Comparison of ENCODE assay signal across 17 cellular contexts in the genomic region with DNA sequence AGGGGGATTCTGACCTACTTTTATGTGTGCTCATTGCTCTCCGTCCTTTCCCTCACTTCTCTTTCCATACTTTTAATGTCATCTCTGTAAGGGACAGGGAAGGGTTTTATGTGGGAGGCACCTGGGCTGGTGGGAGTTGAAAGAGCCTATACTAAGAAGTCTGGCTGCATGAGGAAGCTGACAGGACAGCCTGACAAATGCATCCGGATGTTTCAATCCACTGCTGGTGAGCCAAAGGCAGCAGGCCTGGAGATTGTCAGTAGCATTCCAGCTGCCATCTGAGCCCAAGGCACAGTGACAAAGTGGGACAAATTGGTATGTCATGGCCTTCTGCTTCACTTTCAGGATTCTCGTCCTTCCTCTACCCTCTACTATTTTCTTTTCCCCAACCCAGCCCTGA.
DNase-seq lines count a peak whose midpoint lies in the region; ATAC-seq and TF ChIP-seq lines count a peak whose summit lies in the region.
"Had no signal": no experiment of that assay in that cellular context is flagged by ENCODE, and none has a peak within 500 bp of the region (broad histone marks: within the 10 kb centered on the region; RNA-seq: fewer than 3 reads in every experiment).

No MANE protein-coding gene starts in this region.

- H2BK15ac ChIP-seq in IMR-90 (ENCODE audit: low read depth, low read length) (no peak overlapping the region), mesendoderm (replicated peaks; ENCODE audit: low read depth) (no peak overlapping the region)

- intact Hi-C loops in IMR-90 (cut with micrococcal nuclease): no loop called here
- intact Hi-C loops in esophagus muscularis mucosa (cut with DNase I): no loop called here

- WGBS in IMR-90 (ENCODE audit: extremely low coverage in 2 of 2, insufficient read length in 1 of 2), 2 experiments: 13% methylated on average over 1 of the region's 3 CpGs; no CpG with 5 or more reads in 1 of the 2 experiments
- 39% methylated on average over 3 of the region's 3 CpGs for WGBS in esophagus muscularis mucosa
- WGBS in mesendoderm (ENCODE audit: extremely low coverage, insufficient coverage, low lambda C conversion rate): no CpG with 5 or more reads among the region's 3 CpGs

- H3K27ac ChIP-seq in IMR-90 (ENCODE audit: insufficient read depth, low read length) (no peak overlapping the region), esophagus muscularis mucosa (replicated peaks in 1 of 4) (no peak overlapping the region), mesendoderm (ENCODE audit: low read depth, low read length) (no peak overlapping the region)
- H3K27ac ChIP-seq: C4-2B had no signal

- H3K9me3 ChIP-seq in IMR-90 (ENCODE audit: control insufficient read depth, insufficient read depth, low read length) (no peaks in the 10 kb centered on the region), esophagus muscularis mucosa (no peaks in the 10 kb centered on the region)
- H3K9me3 ChIP-seq: Caco-2 had no signal

- no TSS peak for BruUV-seq in IMR-90 (replicated peaks; lab: Mats Ljungman, UMichigan)

- H3K56ac ChIP-seq in IMR-90 (ENCODE audit: extremely low read depth, insufficient read depth, low read length): no peak overlapping the region
- no peak overlapping the region for H3K56ac ChIP-seq in mesendoderm (ENCODE audit: low read length)

- dilution Hi-C loops in IMR-90 (cut with HindIII; ENCODE audit: low sequenced_read_pairs, unreplicated experiment): no loop called here

- H2BK5ac ChIP-seq in IMR-90 (ENCODE audit: low read depth, low read length, poor library complexity, severe bottlenecking) (no peak overlapping the region), mesendoderm (ENCODE audit: low read length) (no peak overlapping the region)

- H3K27me3 ChIP-seq in IMR-90 (ENCODE audit: control insufficient read depth, insufficient read depth, low read length) (no peaks in the 10 kb centered on the region), esophagus muscularis mucosa (no peaks in the 10 kb centered on the region), mesendoderm (ENCODE audit: insufficient read depth, low read length, poor library complexity) (no peaks in the 10 kb centered on the region)

- H3K79me1 ChIP-seq in IMR-90 (ENCODE audit: low read depth in 1 of 2, low read length in 2 of 2) (no peaks in the 10 kb centered on the region), mesendoderm (ENCODE audit: low read length) (no peaks in the 10 kb centered on the region)

- no peak overlapping the region for H3K4me2 ChIP-seq in IMR-90 (ENCODE audit: low read depth, low read length)
- H3K4me2 ChIP-seq in mesendoderm (ENCODE audit: low read length): no peak overlapping the region
- H3K4me2 ChIP-seq: GM23338 had no signal

- no peak for TF ChIP-seq EP300 in esophagus muscularis mucosa (IDR thresholded peaks at IDR 0.05)

- H4K91ac ChIP-seq in IMR-90 (ENCODE audit: insufficient read depth, low read depth, low read length): no peak overlapping the region

- H3K36me3 ChIP-seq in IMR-90 (ENCODE audit: control insufficient read depth, insufficient read depth, low read length) (no peaks in the 10 kb centered on the region), esophagus muscularis mucosa (no peaks in the 10 kb centered on the region), mesendoderm (ENCODE audit: control insufficient read depth, insufficient read depth, low read length) (no peaks in the 10 kb centered on the region)

- H3K9ac ChIP-seq in IMR-90 (ENCODE audit: low read depth, low read length): no peak overlapping the region
- no peak overlapping the region for H3K9ac ChIP-seq in mesendoderm (ENCODE audit: low read length)

- H2AK5ac ChIP-seq in IMR-90 (ENCODE audit: low read depth, low read length): no peak overlapping the region
- no peak overlapping the region for H2AK5ac ChIP-seq in mesendoderm (ENCODE audit: low read length)

- no peak overlapping the region for H3K4me3 ChIP-seq in IMR-90 (ENCODE audit: insufficient read depth, low read depth, low read length)
- H3K4me3 ChIP-seq in esophagus muscularis mucosa: no peak overlapping the region
- no peak overlapping the region for H3K4me3 ChIP-seq in mesendoderm (ENCODE audit: low read length)
- H3K4me3 ChIP-seq: GM23338 had no signal

- H3K4me1 ChIP-seq in IMR-90 (ENCODE audit: control insufficient read depth, insufficient read depth, low read length) (no peaks in the 10 kb centered on the region), esophagus muscularis mucosa (no peaks in the 10 kb centered on the region), mesendoderm (ENCODE audit: control insufficient read depth, low read depth, low read length) (no peaks in the 10 kb centered on the region)
- H3K4me1 ChIP-seq: Caco-2 had no signal

- H3K4ac ChIP-seq in IMR-90 (ENCODE audit: low read depth, low read length) (no peak overlapping the region), mesendoderm (ENCODE audit: low read depth, low read length) (no peak overlapping the region)

- H3K18ac ChIP-seq in IMR-90 (ENCODE audit: low read depth, low read length) (no peak overlapping the region), mesendoderm (ENCODE audit: low read length) (no peak overlapping the region)

- TF ChIP-seq CTCF in IMR-90 (conservative IDR thresholded peaks at IDR 0.05; ENCODE audit: low read depth, low read length) (no peak), esophagus muscularis mucosa (IDR thresholded peaks at IDR 0.05) (no peak)

- H4K8ac ChIP-seq in IMR-90 (ENCODE audit: low read depth in 2 of 2, low read length in 2 of 2) (no peak overlapping the region), mesendoderm (ENCODE audit: low read depth, low read length) (no peak overlapping the region)

- TF ChIP-seq POLR2A in IMR-90 (IDR thresholded peaks at IDR 0.05; ENCODE audit: low read depth, low read length): no peak
- TF ChIP-seq POLR2A in esophagus muscularis mucosa (IDR thresholded peaks at IDR 0.05; ENCODE audit: low read depth): no peak

- H3K23ac ChIP-seq in IMR-90 (ENCODE audit: low read depth, low read length) (no peak overlapping the region), mesendoderm (ENCODE audit: low read length) (no peak overlapping the region)

- POLR2A ChIA-PET in IMR-90 (lab: Charles Lee; ENCODE audit: unreplicated experiment): no interaction called here

- no peak overlapping the region for H2BK120ac ChIP-seq in IMR-90 (ENCODE audit: low read depth, low read length)
- no peak overlapping the region for H2BK120ac ChIP-seq in mesendoderm (ENCODE audit: low read depth, low read length)

- no peak overlapping the region for H2BK20ac ChIP-seq in IMR-90 (ENCODE audit: low read depth, low read length)

- no peaks in the 10 kb centered on the region for H3K79me2 ChIP-seq in mesendoderm (ENCODE audit: control insufficient read depth, insufficient read depth, low read length)

- no peak overlapping the region for H4K5ac ChIP-seq in IMR-90 (ENCODE audit: low read depth, low read length)
- H4K5ac ChIP-seq in mesendoderm (ENCODE audit: low read length): no peak overlapping the region

- ATAC-seq in IMR-90 (ENCODE audit: low read depth) (no peak), SK-N-SH treated with all-trans-retinoic acid at 6 μM for 48 hours (peak; percentile 61; the same call in 1 of the 3 replicates)
- ATAC-seq: GM23338, HCT116, HepG2 had no signal

- peak overlapping the region; percentile 8 for H2AFZ ChIP-seq in IMR-90 (replicated peaks; ENCODE audit: low read length, poor library complexity)
- H2AFZ ChIP-seq: GM23338 had no signal

- CTCF ChIA-PET in IMR-90 (lab: Yijun Ruan, JAX): no interaction called here

- no peak overlapping the region for H3K14ac ChIP-seq in IMR-90 (replicated peaks; ENCODE audit: low read depth, low read length)

- DNase-seq in IMR-90: no peak
- DNase-seq in esophagus muscularis mucosa (ENCODE audit: extremely low spot score): peak; percentile 88
- peak; percentile 68 for DNase-seq in retina
- DNase-seq in activated CD4-positive, alpha-beta T cell treated with anti-CD3 and anti-CD28 coated beads for 4 hours: no peak
- DNase-seq in NCI-H510A treated with DMSO at 0.1 percent for 48 hours (lab: John Stamatoyannopoulos, UW): no peak
- DNase-seq in mesendoderm: no peak
- DNase-seq: ACHN; Caco-2; CD4-positive, alpha-beta T cell; GDM1; H7; HFFc6 had no signal

- H3K9me1 ChIP-seq in IMR-90 (ENCODE audit: insufficient read depth, low read length): no peaks in the 10 kb centered on the region

- no peaks in the 10 kb centered on the region for H4K20me1 ChIP-seq in IMR-90 (ENCODE audit: insufficient read depth, low read length)

- in situ Hi-C loops in IMR-90 (cut with MboI; ENCODE audit: low sequenced_read_pairs): loop anchor here (25.0 kb wide), 1 partner anchor 734 kb away; no protein-coding TSS in a partner anchor

- no peak overlapping the region for H2AK9ac ChIP-seq in IMR-90 (replicated peaks; ENCODE audit: low read depth, low read length, poor library complexity)

- no peak for TF ChIP-seq RAD21 in IMR-90 (IDR thresholded peaks at IDR 0.05; ENCODE audit: low read length)

TF ChIP-seq in IMR-90, 13 proteins besides CTCF, POLR2A, EP300 and RAD21:
- TF ChIP-seq MAZ (IDR thresholded peaks at IDR 0.05; ENCODE audit: borderline replicate concordance, low read depth, low read length): no peak
- no peak for TF ChIP-seq MXI1 (IDR thresholded peaks at IDR 0.05; ENCODE audit: borderline replicate concordance, low read depth, low read length)
- TF ChIP-seq MAFK (IDR thresholded peaks at IDR 0.05; ENCODE audit: low read depth, low read length): no peak
- no peak for TF ChIP-seq CHD1 (IDR thresholded peaks at IDR 0.05; ENCODE audit: low read depth, low read length)
- TF ChIP-seq NFE2L2 (IDR thresholded peaks at IDR 0.05; ENCODE audit: low read depth, low read length): no peak
- no peak for TF ChIP-seq RCOR1 (IDR thresholded peaks at IDR 0.05; ENCODE audit: insufficient replicate concordance, low read length)
- no peak for TF ChIP-seq CEBPB (IDR thresholded peaks at IDR 0.05; ENCODE audit: low read depth, low read length)
TF ChIP-seq in IMR-90: peak in this region for 0.

TF ChIP-seq in SK-N-SH treated with all-trans-retinoic acid at 6 μM for 48 hours, 23 proteins besides CTCF, POLR2A, EP300 and RAD21 (continues in another document):
- TF ChIP-seq ISL1 (CRISPR knock-in tag; IDR thresholded peaks at IDR 0.05) (peak; percentile 70), CSRNP3 (CRISPR knock-in tag; IDR thresholded peaks at IDR 0.05) (no peak), ZFP30 (CRISPR knock-in tag; IDR thresholded peaks at IDR 0.05) (0 out of 2 replicates have a peak, but pooled peaks have one; percentile 3), ESRRG (CRISPR knock-in tag; IDR thresholded peaks at IDR 0.05) (peak; percentile 30; the same call in 1 of the 2 replicates), CSDC2 (CRISPR knock-in tag; IDR thresholded peaks at IDR 0.05) (no peak)

Comparison
In these comparisons a context has a peak if more than half of its experiments do, and no peak if none do; other contexts are left out.
1. DNase-seq: peak in esophagus muscularis mucosa (single experiment) and retina (single experiment); none in IMR-90 (single experiment), activated CD4-positive, alpha-beta T cell treated with anti-CD3 and anti-CD28 coated beads for 4 hours (0 of 2), NCI-H510A treated with DMSO at 0.1 percent for 48 hours (single experiment) and mesendoderm (single experiment).